ENCODE assay signal across 16 cellular contexts in the genomic region with DNA sequence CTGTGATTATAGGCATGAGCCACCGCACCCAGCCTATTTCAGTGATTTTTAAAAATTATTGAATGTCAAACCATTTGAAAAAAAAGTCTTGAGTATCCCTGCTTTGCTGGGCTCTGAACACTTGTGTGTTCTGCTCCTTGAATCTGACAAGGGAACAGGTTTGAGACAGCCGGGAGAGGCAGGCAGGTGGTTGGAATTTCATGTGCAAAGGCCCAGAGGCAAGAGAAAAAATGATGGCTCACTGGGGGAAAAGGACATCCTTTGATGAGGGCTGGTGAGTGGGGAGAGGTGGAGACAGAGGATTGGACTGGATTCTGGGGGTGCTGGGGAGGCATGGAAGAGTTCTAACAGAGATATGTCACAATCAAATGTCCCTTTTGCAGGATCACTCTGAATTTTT. TPM values are rescaled to one million over a fixed set of nuclear protein-coding genes. Genes with fewer than 3 reads are reported as not detected.
DNase-seq lines count a peak whose midpoint lies in the region; ATAC-seq and TF ChIP-seq lines count a peak whose summit lies in the region.
"Had no signal": no experiment of that assay in that cellular context is flagged by ENCODE, and none has a peak within 500 bp of the region (broad histone marks: within the 10 kb centered on the region; RNA-seq: fewer than 3 reads in every experiment).

No MANE protein-coding gene starts in this region.

- peak overlapping the region; percentile 54 to 98 (median 97) for H3K27ac Mint-ChIP-seq in brain
- H3K27ac Mint-ChIP-seq: B cell; stimulated activated naive CD8-positive, alpha-beta T cell treated with anti-CD3 and anti-CD28 coated beads, Interleukin-15, Interleukin-2, amounts not matched to agents 100 ng/mL and 50 ng/mL, for 24 hours; T-helper 1 cell treated with Interleukin-12 subunit alpha and Interleukin-12 subunit beta and Interleukin-4 antibody, amounts not matched to agents 30 μg/mL and 1 μg/mL, for 36 hours had no signal

- H3K9me3 ChIP-seq in muscle layer of colon (ENCODE audit: low read length) = no peaks in the 10 kb centered on the region
- H3K9me3 ChIP-seq: prostate gland had no signal

- peak overlapping the region; percentile 66 for H3K27ac ChIP-seq in muscle layer of colon (ENCODE audit: low read depth, low read length)
- H3K27ac ChIP-seq in temporal lobe (ENCODE audit: low read depth, low read length) = peak overlapping the region; percentile 99

- no peak for TF ChIP-seq CTCF in brain (conservative IDR thresholded peaks at IDR 0.05)

- H3K36me3 ChIP-seq in muscle layer of colon (ENCODE audit: insufficient read depth, low read length) = no peaks in the 10 kb centered on the region
- H3K36me3 ChIP-seq: prostate gland had no signal

- H3K36me3 Mint-ChIP-seq in brain = no peaks in the 10 kb centered on the region

- no peak for ATAC-seq in HG03095 (IDR thresholded peaks at IDR 0.05; ENCODE audit: unreplicated experiment)
- ATAC-seq: activated CD4-positive, CD25-positive, alpha-beta regulatory T cell treated with anti-CD3 and anti-CD28 coated beads, Interleukin-2, amount 50 U/mL, for 24 hours had no signal

- H3K27me3 Mint-ChIP-seq in brain = peaks cover 3% of the 10 kb centered on the region
- H3K27me3 Mint-ChIP-seq: B cell; stimulated activated naive CD8-positive, alpha-beta T cell treated with anti-CD3 and anti-CD28 coated beads, Interleukin-15, Interleukin-2, amounts not matched to agents 100 ng/mL and 50 ng/mL, for 24 hours had no signal

- peak overlapping the region in 1 of 5 experiments; percentile 21 for H3K4me3 Mint-ChIP-seq in brain
- H3K4me3 Mint-ChIP-seq: B cell; stimulated activated naive CD8-positive, alpha-beta T cell treated with anti-CD3 and anti-CD28 coated beads, Interleukin-15, Interleukin-2, amounts not matched to agents 100 ng/mL and 50 ng/mL, for 24 hours; T-helper 1 cell treated with Interleukin-12 subunit alpha and Interleukin-12 subunit beta and Interleukin-4 antibody, amounts not matched to agents 30 μg/mL and 1 μg/mL, for 36 hours had no signal

- H3K4me3 ChIP-seq in muscle layer of colon (ENCODE audit: low read depth in 1 of 2, low read length in 2 of 2) = no peak overlapping the region
- H3K4me3 ChIP-seq: prostate gland had no signal

- peaks cover 0 to 9% (median 0%) of the 10 kb centered on the region in 5 experiments for H3K9me3 Mint-ChIP-seq in brain
- H3K9me3 Mint-ChIP-seq: stimulated activated naive CD8-positive, alpha-beta T cell treated with anti-CD3 and anti-CD28 coated beads, Interleukin-15, Interleukin-2, amounts not matched to agents 100 ng/mL and 50 ng/mL, for 24 hours; T-helper 1 cell treated with Interleukin-12 subunit alpha and Interleukin-12 subunit beta and Interleukin-4 antibody, amounts not matched to agents 30 μg/mL and 1 μg/mL, for 36 hours had no signal

- peaks cover 48% of the 10 kb centered on the region for H3K4me1 Mint-ChIP-seq in brain

- H3K27me3 ChIP-seq in muscle layer of colon (ENCODE audit: control insufficient read depth in 1 of 2, insufficient read depth in 2 of 2, low read length in 2 of 2) = no peaks in the 10 kb centered on the region

- CTCF ChIA-PET in HEK293T (lab: Yijun Ruan, JAX) = interaction anchor here (0.7 kb wide), 1 partner anchor 104 kb away, joined by 4 read pairs; no protein-coding TSS in a partner anchor

- H3K4me1 ChIP-seq in muscle layer of colon (ENCODE audit: insufficient read depth, low read length) = peaks cover 21% of the 10 kb centered on the region
- H3K4me1 ChIP-seq: prostate gland had no signal

- no peak for DNase-seq in HEK293T (ENCODE audit: extremely low spot score)
- no peak for DNase-seq in Kasumi-1 (lab: John Stamatoyannopoulos, UW)
- no peak for DNase-seq in NCI-H526 (lab: John Stamatoyannopoulos, UW)
- DNase-seq: activated gamma-delta T cell treated with Interleukin-2 at 50 U/mL for 16 hours, DMS 273 treated with DMSO at 0.1 percent for 48 hours, NCI-H345, SIG-M5 had no signal

- POLR2A ChIA-PET in HEK293T (lab: Yijun Ruan, JAX) = no interaction called here

- no peak overlapping the region for H3K9ac ChIP-seq in muscle layer of colon (ENCODE audit: low read length)

TF ChIP-seq in HEK293T, 16 proteins besides CTCF, POLR2A, EP300 and RAD21:
- no peak for TF ChIP-seq ARNT (IDR thresholded peaks at IDR 0.05)
- 0 out of 2 replicates have a peak, but pooled peaks have one; percentile 27 for TF ChIP-seq ZNF384 (IDR thresholded peaks at IDR 0.05)
- no peak for TF ChIP-seq FOXA1 (IDR thresholded peaks at IDR 0.05)
TF ChIP-seq in HEK293T: peak in this region for 1.

RNA-seq across cellular contexts. Expression of gene WASF2, which starts 13.1 kb away (rescaled TPM):
- polyA plus RNA-seq in brain (ENCODE audit: insufficient read depth, low read depth, low replicate concordance) = 98.5 TPM
- total RNA-seq in temporal lobe = 10.1 TPM
